Comparison of ENCODE assay signal across 23 cellular contexts in the genomic region with DNA sequence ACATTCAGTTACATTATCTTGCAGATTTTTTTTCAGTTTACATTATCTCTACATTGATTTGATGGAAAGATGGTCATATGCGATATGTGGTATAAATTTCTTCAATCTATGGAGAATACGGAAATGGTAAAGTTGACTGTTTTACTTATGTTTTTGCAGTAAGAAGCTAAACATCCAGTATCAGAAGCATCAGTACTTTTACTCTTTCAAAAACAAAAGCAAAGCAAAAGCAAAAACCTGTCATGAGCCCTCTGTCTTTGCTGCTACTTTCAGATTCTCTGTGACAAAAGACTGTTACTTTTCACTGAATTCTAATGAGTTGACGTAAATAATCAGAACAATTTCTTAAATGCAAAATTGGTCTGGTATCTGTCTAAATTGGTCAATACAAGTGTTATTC. TPM values are rescaled to one million over a fixed set of nuclear protein-coding genes. Genes with fewer than 3 reads are reported as not detected.
DNase-seq lines count a peak whose midpoint lies in the region; ATAC-seq, FAIRE-seq and TF ChIP-seq lines count a peak whose summit lies in the region.
"Had no signal": no experiment of that assay in that cellular context is flagged by ENCODE, and none has a peak within 500 bp of the region (broad histone marks: within the 10 kb centered on the region; RNA-seq: fewer than 3 reads in every experiment).

No MANE protein-coding gene starts in this region.

- intact Hi-C loops in psoas muscle (cut with DNase I) = no loop called here

- H3K9ac ChIP-seq in BLaER1 (no peak overlapping the region), SU-DHL-6 (ENCODE audit: low read length) (peak overlapping the region; percentile 59)

- H3K4me2 ChIP-seq in BLaER1 (0 out of 2 replicates have a peak overlapping the region, but pooled peaks have one; percentile 12), SU-DHL-6 (ENCODE audit: low read depth, low read length, poor library complexity, severe bottlenecking) (peak overlapping the region; percentile 94)
- H3K4me2 ChIP-seq: A549 had no signal

- no peak for ATAC-seq in psoas muscle
- no peak for ATAC-seq in GM18498 (IDR thresholded peaks at IDR 0.05; ENCODE audit: unreplicated experiment)
- ATAC-seq: A549; CD8-positive, alpha-beta T cell; GM12878; HepG2 had no signal

- TF ChIP-seq CTCF in SU-DHL-6 (IDR thresholded peaks at IDR 0.05; ENCODE audit: insufficient read depth, low read length, poor library complexity, severe bottlenecking) (no peak), psoas muscle (IDR thresholded peaks at IDR 0.05) (no peak)

- H3K27ac ChIP-seq in BLaER1 = no peak overlapping the region
- peak overlapping the region; percentile 98 for H3K27ac ChIP-seq in SU-DHL-6 (ENCODE audit: low read depth, low read length)
- H3K27ac ChIP-seq in psoas muscle = no peak overlapping the region
- H3K27ac ChIP-seq: 22Rv1, A549 had no signal

- no peaks in the 10 kb centered on the region for H3K79me2 ChIP-seq in SU-DHL-6 (ENCODE audit: insufficient read depth, low read length)

- H2AFZ ChIP-seq in SU-DHL-6 (ENCODE audit: low read depth, low read length, severe bottlenecking) = peak overlapping the region; percentile 73

- WGBS in psoas muscle, 3 donors = 95 to 98% (median 95%) methylated on average over 3 of the region's 3 CpGs

- peaks cover 23% of the 10 kb centered on the region for H3K4me1 ChIP-seq in BLaER1
- H3K4me1 ChIP-seq in psoas muscle = no peaks in the 10 kb centered on the region
- H3K4me1 ChIP-seq: A549 had no signal

- peak; percentile 21 for FAIRE-seq in GM19239 (lab: Jason Lieb, UNC)
- FAIRE-seq: A549, GM12878, GM18507, H1, HepG2 had no signal

- DNase-seq in GM19239 (ENCODE audit: insufficient read length, low spot score) = no peak
- DNase-seq in NAMALWA (ENCODE audit: low spot score) = peak; percentile 10
- DNase-seq in globus pallidus (ENCODE audit: low spot score) = no peak
- no peak for DNase-seq in psoas muscle
- DNase-seq in islet precursor cell = no peak
- DNase-seq: AML-193; Calu3; CD8-positive, alpha-beta T cell; DMS79 treated with DMSO at 0.1 percent for 48 hours; EL; H9 had no signal

- no peaks in the 10 kb centered on the region for H3K9me2 ChIP-seq in SU-DHL-6 (replicated peaks; ENCODE audit: insufficient read depth, low read length)

- H3K36me3 ChIP-seq in BLaER1 (no peaks in the 10 kb centered on the region; the same call in 1 of the 2 replicates), SU-DHL-6 (ENCODE audit: low read length) (no peaks in the 10 kb centered on the region), psoas muscle (ENCODE audit: insufficient read depth in 1 of 2, low read depth in 1 of 2) (peaks cover 0 to 16% of the 10 kb centered on the region in 2 donors)

- H4K20me1 ChIP-seq in BLaER1 = no peaks in the 10 kb centered on the region
- H4K20me1 ChIP-seq in SU-DHL-6 (ENCODE audit: low read depth, low read length) = no peaks in the 10 kb centered on the region

- H3K27me3 ChIP-seq in BLaER1 (no peaks in the 10 kb centered on the region), SU-DHL-6 (ENCODE audit: low read length) (no peaks in the 10 kb centered on the region), psoas muscle (ENCODE audit: insufficient read depth in 3 of 3, low read length in 2 of 3) (no peaks in the 10 kb centered on the region)

- H3K9me3 ChIP-seq in BLaER1 (no peaks in the 10 kb centered on the region), SU-DHL-6 (ENCODE audit: insufficient read depth, low read length) (no peaks in the 10 kb centered on the region), psoas muscle (no peaks in the 10 kb centered on the region)
- H3K9me3 ChIP-seq: A549 had no signal

- H3K4me3 ChIP-seq in BLaER1 (no peak overlapping the region), SU-DHL-6 (ENCODE audit: insufficient read depth, low read length, poor library complexity, severe bottlenecking) (peak overlapping the region; percentile 36), psoas muscle (no peak overlapping the region)
- H3K4me3 ChIP-seq: A549, GM12878 had no signal

- peaks cover 11% of the 10 kb centered on the region for H3F3A ChIP-seq in SU-DHL-6 (ENCODE audit: insufficient read depth)

RNA-seq across cellular contexts. Expression of a gene that starts 52.4 kb away (rescaled TPM):
- not detected for total RNA-seq in psoas muscle
- under 1 TPM in 1 of 3 donors, not detected in 2; 0.09 TPM for polyA plus RNA-seq in psoas muscle
- total RNA-seq: Calu3; CD8-positive, alpha-beta T cell; G401; GM12878; H9 had no signal
- polyA plus RNA-seq: BJ, CD14-positive monocyte, GM12878 had no signal
